12 cellular contexts compared by ENCODE assay signal in genomic region chr13:44932171-44932849, GRCh38. TPM values are rescaled to one million over a fixed set of nuclear protein-coding genes. Genes with fewer than 3 reads are reported as not detected.
DNase-seq lines count a peak whose midpoint lies in the region; ATAC-seq and TF ChIP-seq lines count a peak whose summit lies in the region.
"Had no signal": no experiment of that assay in that cellular context is flagged by ENCODE, and none has a peak within 500 bp of the region (broad histone marks: within the 10 kb centered on the region; RNA-seq: fewer than 3 reads in every experiment).

No MANE protein-coding gene starts in this region.

- TF ChIP-seq POLR2A in testis (IDR thresholded peaks at IDR 0.05) = no peak

- WGBS in testis, 2 donors = 54 to 75% methylated on average over 5 of the region's 5 CpGs

- peaks cover 4% of the 10 kb centered on the region for H3K9me3 Mint-ChIP-seq in progenitor cell of endocrine pancreas (ENCODE audit: low read depth)

- H3K36me3 ChIP-seq in fibroblast of lung (ENCODE audit: control insufficient read depth, insufficient read depth, low read length) (no peaks in the 10 kb centered on the region), testis (ENCODE audit: low read depth, missing control alignments) (no peaks in the 10 kb centered on the region)
- H3K36me3 ChIP-seq: neutrophil, SJCRH30 had no signal

- no peaks in the 10 kb centered on the region for H3K4me1 Mint-ChIP-seq in progenitor cell of endocrine pancreas (ENCODE audit: low read depth)

- peak; percentile 6 for ATAC-seq in Right ventricle myocardium inferior

- no peak for TF ChIP-seq CTCF in fibroblast of lung (conservative IDR thresholded peaks at IDR 0.05 in 1 of 2, IDR thresholded peaks at IDR 0.05 in 1 of 2; ENCODE audit: low read depth in 1 of 2, low read length in 2 of 2)
- TF ChIP-seq CTCF in GM13977 (IDR thresholded peaks at IDR 0.05; ENCODE audit: extremely low read depth, insufficient read depth, missing control alignments) = no peak
- TF ChIP-seq CTCF in progenitor cell of endocrine pancreas (IDR thresholded peaks at IDR 0.05; ENCODE audit: unreplicated experiment) = no peak
- no peak for TF ChIP-seq CTCF in testis (IDR thresholded peaks at IDR 0.05)

- peaks cover 4% of the 10 kb centered on the region for H3K36me3 Mint-ChIP-seq in progenitor cell of endocrine pancreas (ENCODE audit: insufficient read depth)

- H3K79me2 ChIP-seq in fibroblast of lung (ENCODE audit: control insufficient read depth, insufficient read depth, low read length) = no peaks in the 10 kb centered on the region

- H3K4me3 ChIP-seq in fibroblast of lung (replicated peaks in 1 of 4; ENCODE audit: control extremely low read depth in 1 of 4, insufficient read depth in 1 of 4, low read depth in 3 of 4, low read length in 4 of 4) (no peak overlapping the region), testis (no peak overlapping the region)
- H3K4me3 ChIP-seq: SJCRH30 had no signal

- no peak for DNase-seq in Right ventricle myocardium inferior (ENCODE audit: missing footprints)
- no peak for DNase-seq in cardiac septum (ENCODE audit: low spot score)
- DNase-seq in fibroblast of lung (ENCODE audit: low read depth in 2 of 2) = peak; percentile 51 to 83
- DNase-seq in non-pigmented ciliary epithelial cell (ENCODE audit: low read depth) = peak; percentile 57
- no peak for DNase-seq in GM13977 (ENCODE audit: low spot score)
- DNase-seq in progenitor cell of endocrine pancreas (ENCODE audit: low spot score, unreplicated experiment) = no peak
- DNase-seq in hypothalamus (lab: John Stamatoyannopoulos, UW) = no peak
- DNase-seq in testis = no peak
- DNase-seq: foreskin melanocyte, NCI-H1105 treated with DMSO at 0.1 percent for 48 hours, SJCRH30 had no signal

- in situ Hi-C loops in GM13977 (cut with MboI; ENCODE audit: low pct_unique_long_range_greater_than_20kb, low sequenced_read_pairs, unreplicated experiment) = no loop called here

- peak overlapping the region; percentile 41 for H3K27ac ChIP-seq in fibroblast of lung (ENCODE audit: insufficient read depth, low read length)
- H3K27ac ChIP-seq in testis = peak overlapping the region in 1 of 2 donors; percentile 66
- H3K27ac ChIP-seq: neutrophil had no signal

- H3K27me3 Mint-ChIP-seq in progenitor cell of endocrine pancreas = no peaks in the 10 kb centered on the region

- H3K9ac ChIP-seq in fibroblast of lung (ENCODE audit: insufficient read depth, low read length) = no peak overlapping the region

- H3K27me3 ChIP-seq in fibroblast of lung (ENCODE audit: control insufficient read depth, insufficient read depth, low read length) (no peaks in the 10 kb centered on the region), testis (no peaks in the 10 kb centered on the region)
- H3K27me3 ChIP-seq: neutrophil, SJCRH30 had no signal

- no peak overlapping the region for H3K4me3 Mint-ChIP-seq in progenitor cell of endocrine pancreas (ENCODE audit: low read depth)

- intact Hi-C loops in Right ventricle myocardium inferior (cut with DNase I) = no loop called here
- intact Hi-C loops in cardiac septum (cut with DNase I) = loop anchor here (5.0 kb wide), 1 partner anchor 35 kb away; no protein-coding TSS in a partner anchor
- intact Hi-C loops in testis (cut with DNase I; ENCODE audit: low total_unique reads) = no loop called here

- H4K20me1 ChIP-seq in fibroblast of lung (ENCODE audit: control insufficient read depth, extremely low read depth, insufficient read depth, low read length) = no peaks in the 10 kb centered on the region

- H3K4me1 ChIP-seq in fibroblast of lung (ENCODE audit: control insufficient read depth, extremely low read depth, insufficient read depth, low read length) = peaks cover 6% of the 10 kb centered on the region
- H3K4me1 ChIP-seq in testis = peaks cover 8% of the 10 kb centered on the region

- H3K27ac Mint-ChIP-seq in progenitor cell of endocrine pancreas = no peak overlapping the region

- no peak overlapping the region for H2AFZ ChIP-seq in fibroblast of lung (ENCODE audit: low read length)

- H3K9me3 ChIP-seq in fibroblast of lung (ENCODE audit: control insufficient read depth, insufficient read depth, low read depth, low read length) (no peaks in the 10 kb centered on the region), testis (no peaks in the 10 kb centered on the region)
- H3K9me3 ChIP-seq: neutrophil, SJCRH30 had no signal

- peak overlapping the region; percentile 15 for H3K4me2 ChIP-seq in fibroblast of lung (ENCODE audit: extremely low read depth, insufficient read depth, low read length)

RNA-seq across cellular contexts. Expression of gene NUFIP1, which starts 57.0 kb away (rescaled TPM):
- total RNA-seq in Right ventricle myocardium inferior (3.1 TPM), cardiac septum (2.9 TPM), fibroblast of lung (3.3 and 3.5 TPM in 2 replicates), progenitor cell of endocrine pancreas (8.4 and 8.8 TPM in 2 replicates), testis (1 to 10 TPM; 7.6 to 8.3 TPM)
- polyA plus RNA-seq in fibroblast of lung (5.3 and 7.3 TPM in 2 replicates), testis (ENCODE audit: insufficient read depth, low read depth, low replicate concordance) (7.9 TPM)
- polyA plus RNA-seq in fibroblast of lung (2012) = 4.8 and 7.1 TPM in 2 replicates
- 1.4 and 1.5 TPM in 2 replicates for polyA minus RNA-seq in fibroblast of lung (ENCODE audit: low replicate concordance)

RNA-seq across cellular contexts. Expression of gene GPALPP1, which starts 57.0 kb away (rescaled TPM):
- total RNA-seq in Right ventricle myocardium inferior (9.3 TPM), cardiac septum (14.5 TPM), fibroblast of lung (22.1 and 37.7 TPM in 2 replicates), progenitor cell of endocrine pancreas (28.9 and 32.7 TPM in 2 replicates), testis (10 to 100 TPM; 33.8 to 41.3 TPM)
- polyA plus RNA-seq in fibroblast of lung (21.3 and 21.7 TPM in 2 replicates), testis (ENCODE audit: insufficient read depth, low read depth, low replicate concordance) (18.3 TPM)
- 17.8 and 18.9 TPM in 2 replicates for polyA plus RNA-seq in fibroblast of lung (2012)
- polyA minus RNA-seq in fibroblast of lung (ENCODE audit: low replicate concordance) = 2.8 and 4.5 TPM in 2 replicates

Comparison
In these comparisons a context has a peak if more than half of its experiments do, and no peak if none do; other contexts are left out.
1. DNase-seq: peak in fibroblast of lung (2 of 2) and non-pigmented ciliary epithelial cell (single experiment); none in Right ventricle myocardium inferior (single experiment), cardiac septum (single experiment), GM13977 (single experiment), progenitor cell of endocrine pancreas (single experiment), hypothalamus (0 of 51) and testis (single experiment).